ENCODE assay signal across 18 cellular contexts in the genomic region with DNA sequence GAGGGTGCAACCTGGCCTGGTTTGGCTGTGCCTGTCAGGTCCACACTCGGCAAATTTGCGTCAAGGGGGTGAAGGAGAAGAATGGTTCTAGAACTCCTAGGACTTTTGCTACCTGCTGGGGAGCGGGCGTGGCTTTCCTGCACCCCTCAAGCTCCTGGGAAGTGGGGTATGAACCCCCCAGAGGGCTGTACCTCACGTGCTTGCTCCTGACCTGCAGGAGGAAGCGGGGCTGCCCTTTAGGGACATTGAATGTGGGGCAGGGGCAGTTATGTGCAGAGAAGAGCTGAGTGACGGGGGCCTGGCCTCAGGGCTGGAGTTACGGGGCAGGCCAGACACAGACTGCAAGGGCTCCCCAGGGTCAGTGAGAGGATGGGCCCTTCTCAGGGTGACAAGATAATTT.
DNase-seq lines count a peak whose midpoint lies in the region; ATAC-seq, FAIRE-seq and TF ChIP-seq lines count a peak whose summit lies in the region.
"Had no signal": no experiment of that assay in that cellular context is flagged by ENCODE, and none has a peak within 500 bp of the region (broad histone marks: within the 10 kb centered on the region; RNA-seq: fewer than 3 reads in every experiment).

No MANE protein-coding gene starts in this region.

- no peaks in the 10 kb centered on the region for H3K27me3 Mint-ChIP-seq in stimulated activated memory B cell treated with anti-CD40 and anti-IgM and Interleukin-4, amounts not matched to agents 10 μg/mL and 1 μg/mL and 100 μg/mL, for 72 hours

- H3K79me2 ChIP-seq in HepG2 (ENCODE audit: insufficient read depth, low read length) (no peaks in the 10 kb centered on the region), OCI-LY1 (ENCODE audit: insufficient read depth, low read length) (no peaks in the 10 kb centered on the region), PC-9 (ENCODE audit: low read depth) (no peaks in the 10 kb centered on the region)

- ATAC-seq in HepG2 (peak; percentile 9; the same call in 1 of the 3 replicates), right lobe of liver (no peak)
- no peak for ATAC-seq in stimulated activated memory B cell treated with anti-CD40 and anti-IgM and Interleukin-4, amounts not matched to agents 10 μg/mL and 1 μg/mL and 100 μg/mL, for 72 hours

- POLR2A ChIA-PET in HepG2 (lab: Yijun Ruan, JAX): no interaction called here
- POLR2A ChIA-PET in PC-9 (lab: Charles Lee; ENCODE audit: unreplicated experiment): no interaction called here

- H2AFZ ChIP-seq in HepG2 (ENCODE audit: low read length) (no peak overlapping the region), OCI-LY1 (ENCODE audit: low read length) (no peak overlapping the region), PC-9 (no peak overlapping the region)

- H3K9ac ChIP-seq in HepG2 (ENCODE audit: insufficient read depth, low read depth, low read length) (no peak overlapping the region), OCI-LY1 (ENCODE audit: low read length) (no peak overlapping the region), kidney (ENCODE audit: low read length in 2 of 2) (no peak overlapping the region)

- H3K9me3 ChIP-seq in HepG2 (ENCODE audit: low read length) (no peaks in the 10 kb centered on the region), right lobe of liver (no peaks in the 10 kb centered on the region), OCI-LY1 (ENCODE audit: low read length) (no peaks in the 10 kb centered on the region), kidney (ENCODE audit: control insufficient read depth in 1 of 2, low read length in 2 of 2) (peaks cover 0 to 6% of the 10 kb centered on the region in 2 donors), PC-9 (ENCODE audit: insufficient read depth, low read depth) (no peaks in the 10 kb centered on the region)
- H3K9me3 ChIP-seq: SJSA1 had no signal

- in situ Hi-C loops in HepG2 (cut with HindIII; ENCODE audit: extremely low pct_ligation_motif_present, low pct_unique_long_range_greater_than_20kb): no loop called here

- H3F3A ChIP-seq in OCI-LY1 (ENCODE audit: insufficient read depth, low read length): no peaks in the 10 kb centered on the region
- peaks cover 18% of the 10 kb centered on the region; the same call in 1 of the 2 replicates for H3F3A ChIP-seq in PC-9 (ENCODE audit: insufficient read depth, low read depth)

- H3K36me3 ChIP-seq in HepG2 (replicated peaks in 1 of 2; ENCODE audit: control insufficient read depth in 1 of 2, insufficient read depth in 2 of 2, low read length in 2 of 2) (no peaks in the 10 kb centered on the region), right lobe of liver (no peaks in the 10 kb centered on the region), OCI-LY1 (ENCODE audit: insufficient read depth, low read length) (peaks cover 39% of the 10 kb centered on the region), kidney (ENCODE audit: control insufficient read depth in 1 of 2, insufficient read depth in 2 of 2, low read length in 2 of 2) (no peaks in the 10 kb centered on the region), PC-9 (ENCODE audit: low read depth) (no peaks in the 10 kb centered on the region)
- H3K36me3 ChIP-seq: SJSA1 had no signal

- peaks cover 34% of the 10 kb centered on the region for H3K4me1 ChIP-seq in HepG2 (ENCODE audit: insufficient read depth, low read length)
- no peaks in the 10 kb centered on the region for H3K4me1 ChIP-seq in right lobe of liver
- peaks cover 44% of the 10 kb centered on the region for H3K4me1 ChIP-seq in OCI-LY1 (ENCODE audit: insufficient read depth, low read length, severe bottlenecking)
- H3K4me1 ChIP-seq in kidney (ENCODE audit: control insufficient read depth in 1 of 2, insufficient read depth in 1 of 2, low read depth in 1 of 2, low read length in 2 of 2): no peaks in the 10 kb centered on the region
- H3K4me1 ChIP-seq in PC-9 (replicated peaks; ENCODE audit: insufficient read depth): no peaks in the 10 kb centered on the region
- H3K4me1 ChIP-seq: SJSA1 had no signal

- H3K36me3 Mint-ChIP-seq in stimulated activated memory B cell treated with anti-CD40 and anti-IgM and Interleukin-4, amounts not matched to agents 10 μg/mL and 1 μg/mL and 100 μg/mL, for 72 hours: peaks cover 59% of the 10 kb centered on the region

- TF ChIP-seq CTCF in HepG2 (CRISPR knock-in tag; IDR thresholded peaks at IDR 0.05) (no peak), right lobe of liver (IDR thresholded peaks at IDR 0.05) (no peak), OCI-LY1 (IDR thresholded peaks at IDR 0.05; ENCODE audit: low read length) (no peak), kidney (IDR thresholded peaks at IDR 0.05; ENCODE audit: borderline replicate concordance, extremely low read depth, insufficient read depth) (no peak), D721Med (IDR thresholded peaks at IDR 0.05; ENCODE audit: insufficient read depth, missing control alignments) (no peak), PC-9 (conservative IDR thresholded peaks at IDR 0.05) (no peak)

- H3K27me3 ChIP-seq in HepG2 (ENCODE audit: control insufficient read depth in 1 of 2, insufficient read depth in 2 of 2, low read length in 2 of 2): peaks cover 4 to 26% of the 10 kb centered on the region in 2 experiments; a peak in 2 of 5 replicates
- no peaks in the 10 kb centered on the region for H3K27me3 ChIP-seq in right lobe of liver
- no peaks in the 10 kb centered on the region for H3K27me3 ChIP-seq in OCI-LY1 (ENCODE audit: insufficient read depth, low read length)
- H3K27me3 ChIP-seq in PC-9 (ENCODE audit: insufficient read depth, low read depth): no peaks in the 10 kb centered on the region
- H3K27me3 ChIP-seq: SJSA1 had no signal

- peaks cover 10% of the 10 kb centered on the region for H3K4me1 Mint-ChIP-seq in stimulated activated memory B cell treated with anti-CD40 and anti-IgM and Interleukin-4, amounts not matched to agents 10 μg/mL and 1 μg/mL and 100 μg/mL, for 72 hours

- H3K27ac ChIP-seq in HepG2 (ENCODE audit: extremely low read length, insufficient read depth, low read length) (no peak overlapping the region), right lobe of liver (no peak overlapping the region), OCI-LY1 (ENCODE audit: low read depth, low read length, poor library complexity, severe bottlenecking) (peak overlapping the region; percentile 58), kidney (ENCODE audit: low read depth in 2 of 2, low read length in 2 of 2) (no peak overlapping the region), PC-9 (no peak overlapping the region)
- H3K27ac ChIP-seq: SJSA1 had no signal

- no peak for TF ChIP-seq RAD21 in HepG2 (CRISPR knock-in tag; IDR thresholded peaks at IDR 0.05)

- intact Hi-C loops in HepG2 (cut with micrococcal nuclease; ENCODE audit: unreplicated experiment): no loop called here
- intact Hi-C loops in right lobe of liver (cut with DNase I): no loop called here
- intact Hi-C loops in kidney (cut with DNase I): no loop called here
- intact Hi-C loops in PC-9 (cut with micrococcal nuclease; ENCODE audit: unreplicated experiment): no loop called here

- no peak for DNase-seq in HepG2 (ENCODE audit: low spot score)
- no peak for DNase-seq in right lobe of liver
- peak; percentile 59 for DNase-seq in kidney
- no peak for DNase-seq in D721Med (ENCODE audit: insufficient read length, low spot score)
- no peak for DNase-seq in ecto neural progenitor cell (ENCODE audit: low spot score)
- DNase-seq in PC-9: no peak
- DNase-seq: C1 segment of cervical spinal cord, GDM1, H7, MM.1S, NCI-H1092 treated with DMSO at 0.1 percent for 48 hours, NCI-H146, NCI-H2029 treated with DMSO at 0.1 percent for 48 hours, NCI-H2171, NCI-H526 had no signal

- no peak for FAIRE-seq in HepG2 (lab: Jason Lieb, UNC)
- FAIRE-seq in kidney (lab: Jason Lieb, UNC): no peak
- FAIRE-seq in D721Med (lab: Jason Lieb, UNC): no peak

- BruUV-seq in HepG2 (replicated peaks; lab: Mats Ljungman, UMichigan): no TSS peak
- no TSS peak for BruUV-seq in PC-9 (replicated peaks; lab: Mats Ljungman, UMichigan)

- H3K4me2 ChIP-seq in HepG2 (ENCODE audit: low read depth, low read length): no peak overlapping the region; the same call in 1 of the 2 replicates
- H3K4me2 ChIP-seq in OCI-LY1 (ENCODE audit: low read length): no peak overlapping the region
- no peak overlapping the region for H3K4me2 ChIP-seq in PC-9

- 36% methylated on average over 3 of the region's 8 CpGs for WGBS in HepG2 (ENCODE audit: low lambda C conversion rate)
- 73% methylated on average over 4 of the region's 8 CpGs for WGBS in right lobe of liver (ENCODE audit: insufficient coverage, low coverage, low lambda C conversion rate, missing lambda C conversion rate)

- no peak overlapping the region for H3K4me3 Mint-ChIP-seq in stimulated activated memory B cell treated with anti-CD40 and anti-IgM and Interleukin-4, amounts not matched to agents 10 μg/mL and 1 μg/mL and 100 μg/mL, for 72 hours

- TF ChIP-seq EP300 in HepG2 (IDR thresholded peaks at IDR 0.05; ENCODE audit: low read depth in 2 of 2, low read length in 2 of 2): no peak
- no peak for TF ChIP-seq EP300 in HepG2 (CRISPR knock-in tag; IDR thresholded peaks at IDR 0.05; ENCODE audit: borderline replicate concordance)

- no peak for TF ChIP-seq POLR2A in HepG2 (IDR thresholded peaks at IDR 0.05; ENCODE audit: insufficient read depth in 1 of 2, low read depth in 2 of 2, low read length in 2 of 2)
- TF ChIP-seq POLR2A in right lobe of liver (IDR thresholded peaks at IDR 0.05): no peak

- no peak overlapping the region for H3K4me3 ChIP-seq in HepG2 (replicated peaks in 1 of 3; ENCODE audit: insufficient read depth in 1 of 3, low read depth in 2 of 3, low read length in 3 of 3)
- no peak overlapping the region for H3K4me3 ChIP-seq in right lobe of liver
- H3K4me3 ChIP-seq in OCI-LY1 (ENCODE audit: low read depth, low read length, poor library complexity, severe bottlenecking): no peak overlapping the region
- H3K4me3 ChIP-seq in kidney (ENCODE audit: low read length in 2 of 2): no peak overlapping the region
- H3K4me3 ChIP-seq in PC-9: no peak overlapping the region
- H3K4me3 ChIP-seq: SJSA1 had no signal

- H3K9me2 ChIP-seq in OCI-LY1 (ENCODE audit: low read depth, low read length) (no peaks in the 10 kb centered on the region), PC-9 (ENCODE audit: insufficient read depth) (no peaks in the 10 kb centered on the region)

- H3K9me3 Mint-ChIP-seq in stimulated activated memory B cell treated with anti-CD40 and anti-IgM and Interleukin-4, amounts not matched to agents 10 μg/mL and 1 μg/mL and 100 μg/mL, for 72 hours: peaks cover 5% of the 10 kb centered on the region

- peak overlapping the region; percentile 39 for H3K27ac Mint-ChIP-seq in stimulated activated memory B cell treated with anti-CD40 and anti-IgM and Interleukin-4, amounts not matched to agents 10 μg/mL and 1 μg/mL and 100 μg/mL, for 72 hours

- H4K20me1 ChIP-seq in HepG2 (ENCODE audit: insufficient read depth, low read length): no peaks in the 10 kb centered on the region
- H4K20me1 ChIP-seq in OCI-LY1 (ENCODE audit: insufficient read depth, low read length): no peaks in the 10 kb centered on the region
- H4K20me1 ChIP-seq in PC-9 (ENCODE audit: insufficient read depth): no peaks in the 10 kb centered on the region

- CTCF ChIA-PET in HepG2 (lab: Yijun Ruan, JAX; ENCODE audit: low intra/inter-chr PET ratio, low total read pairs) (no interaction called here), PC-9 (lab: Charles Lee) (no interaction called here)

TF ChIP-seq in HepG2, 621 proteins besides CTCF, POLR2A, EP300 and RAD21:
- TF ChIP-seq TOPORS (CRISPR knock-in tag; IDR thresholded peaks at IDR 0.05): no peak
- no peak for TF ChIP-seq BORCS8-MEF2B (CRISPR knock-in tag; IDR thresholded peaks at IDR 0.05)
- TF ChIP-seq ZNF263 (CRISPR knock-in tag; IDR thresholded peaks at IDR 0.05): no peak
TF ChIP-seq in HepG2: peak in this region for 0.
